In the genomic region with DNA sequence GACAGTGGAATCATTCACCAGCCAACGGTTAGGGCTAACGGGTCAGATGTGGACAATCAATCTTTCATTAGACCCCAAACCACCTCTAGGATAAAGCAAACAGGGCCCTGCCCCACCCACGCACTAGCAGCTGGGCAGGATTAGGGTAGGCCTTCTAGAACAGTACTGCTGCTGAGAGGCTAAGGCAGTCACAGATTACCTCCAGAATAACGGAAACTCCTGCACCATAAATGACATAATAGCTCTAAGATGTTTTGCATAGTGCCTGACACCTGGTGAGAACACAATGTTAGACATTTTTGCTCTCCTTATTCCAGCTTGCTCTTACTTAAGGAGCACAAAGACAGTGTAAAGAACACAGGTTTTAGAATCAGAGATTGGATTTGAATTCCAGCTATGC, we compare ENCODE assay signal across 9 cellular contexts. TPM values are rescaled to one million over a fixed set of nuclear protein-coding genes. Genes with fewer than 3 reads are reported as not detected.
DNase-seq lines count a peak whose midpoint lies in the region; ATAC-seq and TF ChIP-seq lines count a peak whose summit lies in the region.
"Had no signal": no experiment of that assay in that cellular context is flagged by ENCODE, and none has a peak within 500 bp of the region (broad histone marks: within the 10 kb centered on the region; RNA-seq: fewer than 3 reads in every experiment).

No MANE protein-coding gene starts in this region.

- no peaks in the 10 kb centered on the region for H3K9me3 ChIP-seq in Peyer's patch

- no peak overlapping the region for H3K27ac Mint-ChIP-seq in HFFc6

- peaks cover 68% of the 10 kb centered on the region for H3K4me1 Mint-ChIP-seq in HFFc6 (ENCODE audit: low read depth)

- no peak for TF ChIP-seq POLR2A in Peyer's patch (IDR thresholded peaks at IDR 0.05)

- no peaks in the 10 kb centered on the region for H3K9me3 Mint-ChIP-seq in HFFc6

- TF ChIP-seq CTCF in HFFc6 (IDR thresholded peaks at IDR 0.05) = no peak
- no peak for TF ChIP-seq CTCF in Peyer's patch (IDR thresholded peaks at IDR 0.05)

- peak overlapping the region in 2 of 4 donors; percentile 72 to 73 for H3K4me3 ChIP-seq in Peyer's patch

- peak overlapping the region in 2 of 4 donors; percentile 69 to 80 for H3K27ac ChIP-seq in Peyer's patch

- 0 out of 2 replicates have a peak, but pooled peaks cover 11% of the 10 kb centered on the region for H3K36me3 Mint-ChIP-seq in HFFc6 (ENCODE audit: low read depth)

- ATAC-seq in GM18861 (IDR thresholded peaks at IDR 0.05; ENCODE audit: unreplicated experiment) = peak; percentile 39
- no peak for ATAC-seq in HG03175 (IDR thresholded peaks at IDR 0.05; ENCODE audit: unreplicated experiment)

- H3K4me3 Mint-ChIP-seq in HFFc6 = peak overlapping the region; percentile 85; the same call in 1 of the 2 replicates

- DNase-seq in HFFc6 (no peak), Peyer's patch (peak in 2 of 3 donors; percentile 22 to 53), myocyte (ENCODE audit: low read depth) (peak; percentile 39), NCI-H446 (lab: John Stamatoyannopoulos, UW) (no peak), NCI-H2171 (lab: John Stamatoyannopoulos, UW) (no peak)
- DNase-seq: NCI-H1694 had no signal

- H3K36me3 ChIP-seq in Peyer's patch = no peaks in the 10 kb centered on the region

- peaks cover 8% of the 10 kb centered on the region for H3K27me3 Mint-ChIP-seq in HFFc6 (ENCODE audit: insufficient read depth)

- H3K27me3 ChIP-seq in Peyer's patch = no peaks in the 10 kb centered on the region

- H3K4me1 ChIP-seq in Peyer's patch = peaks cover 0 to 32% (median 3%) of the 10 kb centered on the region in 4 donors

RNA-seq across cellular contexts. Expression of gene SYTL2, which starts 1.8 kb away (rescaled TPM):
- 10 to 100 TPM; 23.2 to 39.5 (median 27.4) TPM for total RNA-seq in HFFc6 (2021; fragmentation: NEBNext Ultra II Directional; extraction: Animal tissue kit (Norgen Biotek cat#: 25700))
- total RNA-seq in Peyer's patch (100 to 1,000 TPM in 3 of 4 donors, 10 to 100 TPM in 1; 96.6 to 211 (median 125) TPM), myocyte (181 and 225 TPM in 2 replicates)
- 81.2 TPM for polyA plus RNA-seq in myocyte (2012)

RNA-seq across cellular contexts. Expression of gene CCDC83, which starts 46.0 kb away (rescaled TPM):
- not detected for total RNA-seq in HFFc6 (2021; fragmentation: NEBNext Ultra II Directional; extraction: Animal tissue kit (Norgen Biotek cat#: 25700))
- total RNA-seq in Peyer's patch (not detected), myocyte (not detected in 2 replicates)
- not detected for polyA plus RNA-seq in myocyte (2012)
- polyA plus RNA-seq: neural cell had no signal

Comparison
In these comparisons a context has a peak if more than half of its experiments do, and no peak if none do; other contexts are left out.
1. DNase-seq: peak in Peyer's patch (2 of 3) and myocyte (single experiment); none in HFFc6 (single experiment), NCI-H446 (0 of 2) and NCI-H2171 (single experiment).